19 cellular contexts compared by ENCODE assay signal in the genomic region with DNA sequence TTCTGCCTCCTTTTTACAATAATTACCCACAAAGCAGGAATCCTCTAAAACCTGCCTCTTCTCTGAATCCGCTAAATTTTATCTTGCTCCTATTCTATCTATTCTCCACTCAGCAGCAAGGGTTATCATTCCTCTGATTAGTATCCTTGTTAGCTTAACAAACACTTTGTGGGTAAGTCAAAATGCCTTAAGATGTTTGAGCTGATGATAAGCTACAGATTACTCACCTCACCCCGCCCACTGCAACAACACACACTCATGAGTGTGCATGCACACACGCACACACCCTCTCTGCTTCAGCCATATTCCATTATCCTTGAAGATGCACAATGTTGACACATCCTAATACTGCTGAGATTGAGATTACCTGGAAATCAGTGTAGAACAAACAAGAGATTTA.
"Had no signal": no experiment of that assay in that cellular context is flagged by ENCODE, and none has a peak within 500 bp of the region (broad histone marks: within the 10 kb centered on the region; RNA-seq: fewer than 3 reads in every experiment).

No MANE protein-coding gene starts in this region.

- H3K9ac ChIP-seq: neural progenitor cell had no signal

- H3K36me3 ChIP-seq: colonic mucosa, neural progenitor cell, ovary, stomach, thoracic aorta had no signal

- H2AFZ ChIP-seq: neural progenitor cell had no signal

- H3K27me3 ChIP-seq: colonic mucosa, neural progenitor cell, ovary had no signal

- H3K4me3 Mint-ChIP-seq: activated CD4-positive, alpha-beta memory T cell treated with anti-CD3 and anti-CD28 coated beads, Interleukin-2, amount 10 ng/mL, durations not matched to agents 7 days and 5 days; activated naive CD8-positive, alpha-beta T cell treated with anti-CD3 and anti-CD28 coated beads, Interleukin-2, amount 10 ng/mL, durations not matched to agents 7 days and 5 days; activated T-cell treated with anti-CD3 and anti-CD28 coated beads, Interleukin-2, amount 50 U/mL, for 72 hours; neural progenitor cell; T-helper 2 cell treated with Interferon-gamma antibody and Interleukin-4, amounts not matched to agents 5 μg/mL and 100 μg/mL, for 36 hours had no signal

- ATAC-seq: activated T-cell treated with anti-CD3 and anti-CD28 coated beads, Interleukin-2, amount 50 U/mL, for 72 hours; left ventricle myocardium superior had no signal

- H3K27ac Mint-ChIP-seq: activated CD4-positive, alpha-beta memory T cell treated with anti-CD3 and anti-CD28 coated beads, Interleukin-2, amount 10 ng/mL, durations not matched to agents 7 days and 5 days; activated naive CD8-positive, alpha-beta T cell treated with anti-CD3 and anti-CD28 coated beads, Interleukin-2, amount 10 ng/mL, durations not matched to agents 7 days and 5 days; activated T-cell treated with anti-CD3 and anti-CD28 coated beads, Interleukin-2, amount 50 U/mL, for 72 hours; neural progenitor cell; T-helper 2 cell treated with Interferon-gamma antibody and Interleukin-4, amounts not matched to agents 5 μg/mL and 100 μg/mL, for 36 hours had no signal

- H3K4me1 ChIP-seq: colonic mucosa, neural progenitor cell had no signal

- H3K4me2 ChIP-seq: neural progenitor cell had no signal

- H3K36me3 Mint-ChIP-seq: activated naive CD8-positive, alpha-beta T cell treated with anti-CD3 and anti-CD28 coated beads, Interleukin-2, amount 10 ng/mL, durations not matched to agents 7 days and 5 days; neural progenitor cell had no signal

- H3K27ac ChIP-seq: colonic mucosa, neural progenitor cell, ovary, stomach, thoracic aorta had no signal

- H3K4me3 ChIP-seq: colonic mucosa, neural progenitor cell, ovary, stomach, thoracic aorta had no signal

- H3K4me1 Mint-ChIP-seq: activated CD4-positive, alpha-beta memory T cell treated with anti-CD3 and anti-CD28 coated beads, Interleukin-2, amount 10 ng/mL, durations not matched to agents 7 days and 5 days; activated naive CD8-positive, alpha-beta T cell treated with anti-CD3 and anti-CD28 coated beads, Interleukin-2, amount 10 ng/mL, durations not matched to agents 7 days and 5 days; neural progenitor cell had no signal

- H3K9me3 ChIP-seq: colonic mucosa, ovary, stomach, thoracic aorta had no signal

- DNase-seq: activated CD4-positive, alpha-beta memory T cell treated with anti-CD3 and anti-CD28 coated beads, Interleukin-2, amount 10 ng/mL, durations not matched to agents 7 days and 5 days; activated CD4-positive, alpha-beta T cell treated with anti-CD3 and anti-CD28 coated beads for 1 hour; activated gamma-delta T cell treated with Interleukin-2 at 50 U/mL for 16 hours; activated naive CD8-positive, alpha-beta T cell treated with anti-CD3 and anti-CD28 coated beads, Interleukin-2, amount 10 ng/mL, durations not matched to agents 7 days and 5 days; activated T-cell treated with anti-CD3 and anti-CD28 coated beads, Interleukin-2, amount 50 U/mL, for 72 hours; aorta; caudate nucleus; colonic mucosa; effector CD4-positive, alpha-beta T cell; head of caudate nucleus; islet precursor cell; left ventricle myocardium superior; ovary; stimulated activated CD4-positive, alpha-beta T cell treated with anti-CD3 and anti-CD28 coated beads, Interleukin-4, amount 100 ng/mL, for 4 hours; stomach; SW 1271 had no signal

- H3K9me3 Mint-ChIP-seq: activated CD4-positive, alpha-beta memory T cell treated with anti-CD3 and anti-CD28 coated beads, Interleukin-2, amount 10 ng/mL, durations not matched to agents 7 days and 5 days; activated naive CD8-positive, alpha-beta T cell treated with anti-CD3 and anti-CD28 coated beads, Interleukin-2, amount 10 ng/mL, durations not matched to agents 7 days and 5 days; T-helper 2 cell treated with Interferon-gamma antibody and Interleukin-4, amounts not matched to agents 5 μg/mL and 100 μg/mL, for 36 hours had no signal
